In the genomic region with DNA sequence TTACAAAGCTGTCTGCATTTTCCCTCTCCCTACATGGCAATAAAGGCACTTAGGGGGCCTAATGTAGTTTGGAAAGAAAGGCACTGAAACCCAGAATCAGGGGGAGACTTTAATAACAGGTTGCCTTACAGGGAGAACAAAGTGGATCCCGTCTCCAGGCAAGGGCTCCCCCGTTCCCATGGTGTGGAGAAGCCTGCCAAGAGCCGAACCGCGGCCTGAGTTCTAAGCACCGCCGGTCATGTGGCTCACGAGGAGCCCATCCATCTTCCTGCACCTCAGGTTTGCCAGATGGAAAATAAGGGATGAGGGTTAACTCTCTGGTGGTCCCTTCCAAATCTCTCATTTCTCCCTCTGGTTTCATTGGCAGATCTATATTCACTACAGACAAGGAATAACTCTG, we compare ENCODE assay signal across 25 cellular contexts.
"Had no signal": no experiment of that assay in that cellular context is flagged by ENCODE, and none has a peak within 500 bp of the region (broad histone marks: within the 10 kb centered on the region; RNA-seq: fewer than 3 reads in every experiment).

No MANE protein-coding gene starts in this region.

- H3K9me3 ChIP-seq: gastroesophageal sphincter, heart left ventricle, mucosa of descending colon, sigmoid colon, transverse colon, upper lobe of right lung, vagina had no signal

- H3K36me3 ChIP-seq: gastroesophageal sphincter, heart left ventricle, neural progenitor cell, sigmoid colon, transverse colon, upper lobe of right lung, vagina had no signal

- H3K27me3 ChIP-seq: gastroesophageal sphincter, heart left ventricle, hepatocyte, neural progenitor cell, sigmoid colon, transverse colon, upper lobe of right lung, vagina had no signal

- FAIRE-seq: colon, kidney had no signal

- H3K4me3 ChIP-seq: gastroesophageal sphincter, heart left ventricle, hepatocyte, lung, mucosa of descending colon, neural progenitor cell, sigmoid colon, skin epidermis, transverse colon, upper lobe of right lung, vagina had no signal

- H3K4me1 ChIP-seq: parathyroid adenoma, transverse colon, upper lobe of right lung had no signal

- DNase-seq: effector CD8-positive, alpha-beta T cell; foreskin fibroblast; heart left ventricle; kidney; mesenchymal stem cell; mucosa of descending colon; naive B cell; right cardiac atrium; sigmoid colon; stimulated activated CD4-positive, alpha-beta T cell treated with anti-CD3 and anti-CD28 coated beads, Interleukin-15, amount 100 ng/mL, for 24 hours; stimulated activated CD4-positive, alpha-beta T cell treated with anti-CD3 and anti-CD28 coated beads, Interleukin-2, amount 100 ng/mL, for 48 hours; stimulated activated naive B cell treated with anti-CD40 and anti-IgM and Interleukin-4, amounts not matched to agents 10 μg/mL and 1 μg/mL and 100 μg/mL, for 72 hours; transverse colon; upper lobe of right lung had no signal

- H3K9ac ChIP-seq: neural progenitor cell, parathyroid adenoma had no signal

- H3K4me2 ChIP-seq: hepatocyte, neural progenitor cell had no signal

- H3K27ac ChIP-seq: epithelial cell of prostate, gastroesophageal sphincter, heart left ventricle, hepatocyte, neural progenitor cell, parathyroid adenoma, sigmoid colon, skin epidermis, transverse colon, upper lobe of right lung, vagina had no signal

- ATAC-seq: esophagus mucosa; gastroesophageal sphincter; heart left ventricle; mucosa of descending colon; natural killer cell treated with Interleukin-12 subunit alpha and Interleukin-12 subunit beta and Interleukin-15 and Interleukin-18, amount 100 ng/mL, for 72 hours; right cardiac atrium; stimulated activated naive B cell treated with anti-CD40 and anti-IgM and Interleukin-4, amounts not matched to agents 10 μg/mL and 1 μg/mL and 100 μg/mL, for 72 hours; upper lobe of right lung had no signal
